8 cellular contexts compared by ENCODE assay signal in the genomic region with DNA sequence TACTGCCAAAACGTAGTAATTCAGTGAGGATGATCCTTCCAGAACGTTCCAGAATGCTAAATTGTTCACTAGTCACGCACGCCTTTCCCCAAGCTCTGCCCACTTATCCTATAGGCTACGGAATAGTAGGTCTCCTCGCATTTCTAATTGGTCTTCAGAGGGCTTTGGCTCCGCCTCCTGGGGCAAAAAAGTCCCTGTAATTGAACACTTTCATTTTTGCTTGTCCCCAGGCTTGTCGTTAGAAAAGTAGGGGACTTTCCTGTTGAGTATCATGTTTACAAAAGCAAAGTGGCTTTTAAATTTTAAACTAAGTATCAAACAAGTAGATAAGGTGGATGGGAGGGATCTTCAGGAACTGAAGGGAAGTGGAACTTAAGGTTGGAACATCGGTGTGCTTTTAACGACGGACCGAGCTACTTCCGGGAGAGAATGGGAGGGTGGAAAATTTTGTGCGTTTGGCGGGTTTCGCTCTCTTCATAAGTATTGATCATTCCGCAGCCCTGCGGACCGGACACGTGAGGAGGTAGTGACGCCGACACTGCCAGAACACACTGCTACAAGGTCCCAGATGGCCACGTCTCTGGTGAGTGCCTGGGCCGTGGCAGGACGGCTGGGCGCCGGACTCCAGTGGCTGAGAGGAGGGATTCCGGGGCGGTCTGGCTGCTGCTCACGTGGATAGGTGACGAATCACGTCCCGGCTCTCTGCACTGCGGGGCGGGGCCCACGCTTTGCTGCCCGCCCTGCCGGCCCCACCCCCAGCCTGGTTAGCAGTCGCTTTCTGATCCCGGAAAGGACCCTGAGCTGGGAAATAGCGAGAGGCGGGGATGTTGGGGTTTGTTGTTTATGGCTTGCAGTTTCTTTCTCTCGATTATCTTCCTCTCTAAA. TPM values are rescaled to one million over a fixed set of nuclear protein-coding genes. Genes with fewer than 3 reads are reported as not detected.
A peak's percentile ranks its signal among the peaks of the same experiment; 100 is the strongest.
DNase-seq lines count a peak whose midpoint lies in the region; ATAC-seq and TF ChIP-seq lines count a peak whose summit lies in the region.

Gene NXT2, plus strand, starts transcription at position 406 of the 885 bp plus-strand sequence. Its CDS starts 163 bp downstream, at position 569.

- ATAC-seq in GM18519 (IDR thresholded peaks at IDR 0.05; ENCODE audit: low FRiP score, unreplicated experiment) (peak; percentile 88), HG03045 (IDR thresholded peaks at IDR 0.05; ENCODE audit: unreplicated experiment) (peak; percentile 98), aorta (ENCODE audit: low FRiP score) (peak; percentile 99)

- H3K27me3 ChIP-seq in hepatocyte (no peaks in the 10 kb centered on the region), aorta (ENCODE audit: control insufficient read depth in 1 of 2, insufficient read depth in 2 of 2, low read length in 1 of 2) (no peaks in the 10 kb centered on the region)

- H3K9me2 ChIP-seq in hepatocyte (replicated peaks; ENCODE audit: insufficient read depth): no peaks in the 10 kb centered on the region

- peak within 1 kb of the TSS; percentile 69 for H3K4me2 ChIP-seq in hepatocyte

- H3K36me3 ChIP-seq in hepatocyte (replicated peaks; ENCODE audit: insufficient read depth, low read depth): no peaks in the 10 kb centered on the region
- no peaks in the 10 kb centered on the region for H3K36me3 ChIP-seq in aorta (ENCODE audit: control insufficient read depth in 1 of 2, insufficient read depth in 2 of 2, low read length in 1 of 2)

- intact Hi-C loops in aorta (cut with DNase I): no loop called here

- 49% methylated on average over 43 of the region's 43 CpGs for WGBS in hepatocyte (ENCODE audit: low lambda C conversion rate, missing lambda C conversion rate)
- 3 to 30% methylated on average over 42 to 43 of the region's 43 CpGs for WGBS in aorta, 2 donors

- H3K4me1 ChIP-seq in hepatocyte (ENCODE audit: insufficient read depth) (no peaks in the 10 kb centered on the region), aorta (ENCODE audit: control insufficient read depth in 1 of 2, insufficient read depth in 2 of 2, low read length in 2 of 2) (no peaks in the 10 kb centered on the region)

- no peaks in the 10 kb centered on the region for H4K20me1 ChIP-seq in hepatocyte (ENCODE audit: insufficient read depth, poor library complexity, severe bottlenecking)

- TF ChIP-seq CTCF in hepatocyte (IDR thresholded peaks at IDR 0.05; ENCODE audit: poor library complexity): no peak

- H3K27ac ChIP-seq in hepatocyte (peak within 1 kb of the TSS; percentile 96), aorta (ENCODE audit: low read depth in 1 of 2, low read length in 2 of 2) (peak within 1 kb of the TSS; percentile 1 to 96)

- DNase-seq in NCI-H2081 treated with DMSO at 0.1 percent for 48 hours (lab: John Stamatoyannopoulos, UW) (peak; percentile 75), T1000 (lab: John Stamatoyannopoulos, UW) (peak; percentile 63), astrocyte of the hippocampus (ENCODE audit: low read depth, low spot score) (peak; percentile 95), hepatocyte (ENCODE audit: low spot score) (peak; percentile 94), renal cortical epithelial cell (ENCODE audit: low read depth) (peak; percentile 83), aorta (peak; percentile 94 to 95)

- H3K9me3 ChIP-seq in hepatocyte (ENCODE audit: low read depth): no peaks in the 10 kb centered on the region
- H3K9me3 ChIP-seq in aorta (ENCODE audit: control insufficient read depth, low read length): no peaks in the 10 kb centered on the region

- H2AFZ ChIP-seq in hepatocyte: peak within 1 kb of the TSS; percentile 45

- H3K4me3 ChIP-seq in hepatocyte: peak within 1 kb of the TSS; percentile 30
- H3K4me3 ChIP-seq in aorta (ENCODE audit: low read length in 2 of 2): peak within 1 kb of the TSS; percentile 42 to 87

- no peaks in the 10 kb centered on the region for H3K79me2 ChIP-seq in hepatocyte

RNA-seq across cellular contexts. Expression of gene NXT2, which starts in this region (rescaled TPM):
- total RNA-seq in hepatocyte (15.0 and 22.2 TPM in 2 replicates), renal cortical epithelial cell (10.5 and 12.9 TPM in 2 replicates), aorta (1 to 10 TPM; 4.7 to 5.1 TPM)
- polyA plus RNA-seq in hepatocyte (6.3 and 6.7 TPM in 2 replicates), aorta (10 to 100 TPM in 1 of 2 donors, 1 to 10 TPM in 1; 3.9 to 11.0 TPM)

Comparison
In these comparisons a context has a peak if more than half of its experiments do, and no peak if none do; other contexts are left out.
1. Peak in every context shown above with its lines: DNase-seq, ATAC-seq, H3K4me3 ChIP-seq and H3K27ac ChIP-seq.